ENCODE assay signal across 8 cellular contexts in genomic region chr13:94595943-94596574, GRCh38. TPM values are rescaled to one million over a fixed set of nuclear protein-coding genes. Genes with fewer than 3 reads are reported as not detected.
DNase-seq lines count a peak whose midpoint lies in the region; ATAC-seq, FAIRE-seq and TF ChIP-seq lines count a peak whose summit lies in the region.

TGDS (minus strand) TSS chr13:94596152; CDS start chr13:94596136, 16 bp downstream.

- peaks cover 47% of the 10 kb centered on the region for H3K79me2 ChIP-seq in DND-41 (ENCODE audit: insufficient read depth, low read length)
- peaks cover 51% of the 10 kb centered on the region for H3K79me2 ChIP-seq in Karpas-422 (ENCODE audit: low read length)

- peak within 1 kb of the TSS; percentile 94 for H3K4me2 ChIP-seq in DND-41 (ENCODE audit: insufficient read depth, low read length)
- H3K4me2 ChIP-seq in Karpas-422 (ENCODE audit: low read depth, low read length, poor library complexity, severe bottlenecking), result peak within 1 kb of the TSS; percentile 99

- H3K9me3 ChIP-seq in DND-41 (ENCODE audit: insufficient read depth, low read length, severe bottlenecking), result no peaks in the 10 kb centered on the region
- no peaks in the 10 kb centered on the region for H3K9me3 ChIP-seq in Karpas-422 (ENCODE audit: low read length)
- no peaks in the 10 kb centered on the region for H3K9me3 ChIP-seq in muscle layer of duodenum (ENCODE audit: control insufficient read depth in 1 of 2, low read length in 2 of 2)

- H3K27me3 ChIP-seq in DND-41 (ENCODE audit: insufficient read depth, low read length, poor library complexity) (no peaks in the 10 kb centered on the region), Karpas-422 (ENCODE audit: low read length) (no peaks in the 10 kb centered on the region), muscle layer of duodenum (ENCODE audit: low read depth, low read length) (no peaks in the 10 kb centered on the region)

- peak within 1 kb of the TSS; percentile 81 for H3K9ac ChIP-seq in DND-41 (ENCODE audit: low read depth, low read length)
- peak within 1 kb of the TSS; percentile 90 for H3K9ac ChIP-seq in Karpas-422 (ENCODE audit: low read length)

- H2AFZ ChIP-seq in DND-41 (ENCODE audit: low read depth, low read length) (peak within 1 kb of the TSS; percentile 68), Karpas-422 (ENCODE audit: low read length) (peak within 1 kb of the TSS; percentile 89)

- ATAC-seq in DND-41 (ENCODE audit: insufficient read depth, low read depth) (peak; percentile 94), GM21825 (IDR thresholded peaks at IDR 0.05; ENCODE audit: unreplicated experiment) (peak; percentile 98), esophagus mucosa (peak; percentile 99)

- H3K4me3 ChIP-seq in DND-41 (ENCODE audit: low read depth in 1 of 2, low read length in 2 of 2), result peak within 1 kb of the TSS; percentile 85 to 88
- peak within 1 kb of the TSS; percentile 82 for H3K4me3 ChIP-seq in Karpas-422 (ENCODE audit: low read length)
- H3K4me3 ChIP-seq in muscle layer of duodenum (ENCODE audit: low read depth in 1 of 2, low read length in 2 of 2), result peak within 1 kb of the TSS; percentile 68 to 94

- H4K20me1 ChIP-seq in DND-41 (ENCODE audit: insufficient read depth, low read length), result no peaks in the 10 kb centered on the region; the same call in 1 of the 2 replicates
- H4K20me1 ChIP-seq in Karpas-422 (ENCODE audit: insufficient read depth, low read depth, low read length), result peaks cover 10% of the 10 kb centered on the region; the same call in 1 of the 2 replicates

- DNase-seq in DND-41 (peak; percentile 96), Karpas-422 (peak; percentile 97), RCC 7860 (ENCODE audit: low spot score) (peak; percentile 81)
- DNase-seq in activated T-cell treated with anti-CD3 and anti-CD28 coated beads, Interleukin-2, amount 50 U/mL, for 48 hours, result peak; percentile 89 to 93
- peak; percentile 63 for DNase-seq in stimulated activated CD8-positive, alpha-beta memory T cell treated with anti-CD3 and anti-CD28 coated beads, Interleukin-7, amount 100 ng/mL, for 24 hours (ENCODE audit: low read depth)

- peak; percentile 7 for TF ChIP-seq CTCF in DND-41 (IDR thresholded peaks at IDR 0.05; ENCODE audit: borderline replicate concordance, extremely low read depth, low read length, poor library complexity, severe bottlenecking)

- no peak for FAIRE-seq in RCC 7860 (lab: Jason Lieb, UNC)

- H3K4me1 ChIP-seq in DND-41 (ENCODE audit: insufficient read depth, low read length), result peaks cover 47% of the 10 kb centered on the region
- H3K4me1 ChIP-seq in Karpas-422 (ENCODE audit: low read length), result peaks cover 23% of the 10 kb centered on the region
- H3K4me1 ChIP-seq in muscle layer of duodenum (ENCODE audit: control insufficient read depth in 1 of 2, insufficient read depth in 2 of 2, low read length in 2 of 2), result peaks cover 17 to 18% of the 10 kb centered on the region in 2 donors

- H3K36me3 ChIP-seq in DND-41 (ENCODE audit: insufficient read depth, low read length), result peaks cover 24% of the 10 kb centered on the region
- peaks cover 25% of the 10 kb centered on the region; the same call in 1 of the 2 replicates for H3K36me3 ChIP-seq in Karpas-422 (ENCODE audit: insufficient read depth, low read length)
- peaks cover 6 to 8% of the 10 kb centered on the region in 2 donors for H3K36me3 ChIP-seq in muscle layer of duodenum (ENCODE audit: control insufficient read depth in 1 of 2, insufficient read depth in 2 of 2, low read length in 2 of 2)

- H3K9me2 ChIP-seq in Karpas-422 (replicated peaks; ENCODE audit: insufficient read depth, low read length), result no peaks in the 10 kb centered on the region

- H3K27ac ChIP-seq in DND-41 (ENCODE audit: low read length) (peak within 1 kb of the TSS; percentile 82), Karpas-422 (ENCODE audit: low read length) (peak within 1 kb of the TSS; percentile 49; the same call in 1 of the 2 replicates), muscle layer of duodenum (ENCODE audit: low read length) (peak within 1 kb of the TSS; percentile 83)

RNA-seq across cellular contexts. Expression of gene TGDS, which starts in this region (rescaled TPM):
- total RNA-seq in Karpas-422 (2014; rRNA removed; shearing (Covaris generic); ENCODE audit: low replicate concordance), result 15.5 and 26.2 TPM in 2 replicates
- 5.8 TPM for total RNA-seq in esophagus mucosa

Comparison
In these comparisons a context has a peak if more than half of its experiments do, and no peak if none do; other contexts are left out.
1. Peak in every context shown above with its lines: DNase-seq, ATAC-seq, H3K4me3 ChIP-seq and H3K27ac ChIP-seq.